Comparison of ENCODE assay signal across 1 cellular context in the genomic region with DNA sequence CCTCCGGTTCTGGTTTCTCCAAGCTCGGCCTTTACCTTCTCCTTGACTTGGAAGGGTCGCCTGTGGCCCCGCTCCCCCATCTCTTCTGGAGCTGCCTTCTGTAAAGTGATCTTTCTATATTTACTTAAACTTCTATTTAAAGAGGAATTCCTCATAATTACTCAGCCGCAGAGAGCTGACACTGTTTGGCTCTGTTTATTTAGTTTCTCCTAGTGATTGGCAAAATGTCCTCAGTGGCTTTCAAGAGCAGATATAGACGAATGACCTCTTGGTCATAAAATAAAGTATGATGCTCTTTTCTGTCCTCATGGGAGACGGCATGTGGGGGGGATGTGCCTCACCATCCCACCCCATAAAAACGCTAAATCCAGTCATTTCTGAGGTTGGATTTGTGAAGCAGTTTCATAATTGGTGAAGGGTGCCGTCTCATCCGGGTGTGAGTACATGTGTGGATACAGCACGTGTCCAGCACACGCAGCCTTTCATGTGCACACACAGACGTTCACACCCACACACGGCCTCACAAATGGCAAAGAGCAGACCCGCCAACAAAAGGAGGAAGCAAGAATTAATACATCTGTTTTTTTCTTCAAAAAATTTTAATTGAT.
TF ChIP-seq lines count a peak whose summit lies in the region.

No MANE protein-coding gene starts in this region.

TF ChIP-seq in HEK293, 187 proteins besides CTCF, POLR2A, EP300 and RAD21 (continued from another document):
- TF ChIP-seq, protein P1, sequence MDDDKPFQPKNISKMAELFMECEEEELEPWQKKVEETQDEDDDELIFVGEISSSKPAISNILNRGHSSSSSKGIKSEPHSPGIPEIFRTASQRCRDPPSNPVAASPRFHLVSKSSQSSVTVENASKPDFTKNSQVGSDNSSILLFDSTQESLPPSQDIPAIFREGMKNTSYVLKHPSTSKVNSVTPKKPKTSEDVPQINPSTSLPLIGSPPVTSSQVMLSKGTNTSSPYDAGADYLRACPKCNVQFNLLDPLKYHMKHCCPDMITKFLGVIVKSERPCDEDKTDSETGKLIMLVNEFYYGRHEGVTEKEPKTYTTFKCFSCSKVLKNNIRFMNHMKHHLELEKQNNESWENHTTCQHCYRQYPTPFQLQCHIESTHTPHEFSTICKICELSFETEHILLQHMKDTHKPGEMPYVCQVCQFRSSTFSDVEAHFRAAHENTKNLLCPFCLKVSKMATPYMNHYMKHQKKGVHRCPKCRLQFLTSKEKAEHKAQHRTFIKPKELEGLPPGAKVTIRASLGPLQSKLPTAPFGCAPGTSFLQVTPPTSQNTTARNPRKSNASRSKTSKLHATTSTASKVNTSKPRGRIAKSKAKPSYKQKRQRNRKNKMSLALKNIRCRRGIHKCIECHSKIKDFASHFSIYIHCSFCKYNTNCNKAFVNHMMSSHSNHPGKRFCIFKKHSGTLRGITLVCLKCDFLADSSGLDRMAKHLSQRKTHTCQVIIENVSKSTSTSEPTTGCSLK (tag by site-specific recombination; IDR thresholded peaks at IDR 0.05): no peak
- no peak for TF ChIP-seq ZNF560 (tag by site-specific recombination; IDR thresholded peaks at IDR 0.05; ENCODE audit: borderline replicate concordance)
- no peak for TF ChIP-seq KLF16 (tag by site-specific recombination; IDR thresholded peaks at IDR 0.05)
- TF ChIP-seq FEZF1 (tag by site-specific recombination; IDR thresholded peaks at IDR 0.05): peak; percentile 89
- TF ChIP-seq ZEB2 (tag by site-specific recombination; IDR thresholded peaks at IDR 0.05): peak; percentile 62
- no peak for TF ChIP-seq BCL11B (tag by site-specific recombination; IDR thresholded peaks at IDR 0.05; ENCODE audit: low read depth)
- no peak for TF ChIP-seq OVOL3 (tag by site-specific recombination; IDR thresholded peaks at IDR 0.05)
- TF ChIP-seq ZNF10 (tag by site-specific recombination; IDR thresholded peaks at IDR 0.05): 0 out of 2 replicates have a peak, but pooled peaks have one; percentile 26
- TF ChIP-seq ZNF394 (tag by site-specific recombination; IDR thresholded peaks at IDR 0.05; ENCODE audit: borderline replicate concordance): 0 out of 2 replicates have a peak, but pooled peaks have one; percentile 14
- peak; percentile 32; the same call in 1 of the 2 replicates for TF ChIP-seq ZNF843 (tag by site-specific recombination; IDR thresholded peaks at IDR 0.05)
- no peak for TF ChIP-seq ZXDB (tag by site-specific recombination; IDR thresholded peaks at IDR 0.05)
- TF ChIP-seq, protein P2, sequence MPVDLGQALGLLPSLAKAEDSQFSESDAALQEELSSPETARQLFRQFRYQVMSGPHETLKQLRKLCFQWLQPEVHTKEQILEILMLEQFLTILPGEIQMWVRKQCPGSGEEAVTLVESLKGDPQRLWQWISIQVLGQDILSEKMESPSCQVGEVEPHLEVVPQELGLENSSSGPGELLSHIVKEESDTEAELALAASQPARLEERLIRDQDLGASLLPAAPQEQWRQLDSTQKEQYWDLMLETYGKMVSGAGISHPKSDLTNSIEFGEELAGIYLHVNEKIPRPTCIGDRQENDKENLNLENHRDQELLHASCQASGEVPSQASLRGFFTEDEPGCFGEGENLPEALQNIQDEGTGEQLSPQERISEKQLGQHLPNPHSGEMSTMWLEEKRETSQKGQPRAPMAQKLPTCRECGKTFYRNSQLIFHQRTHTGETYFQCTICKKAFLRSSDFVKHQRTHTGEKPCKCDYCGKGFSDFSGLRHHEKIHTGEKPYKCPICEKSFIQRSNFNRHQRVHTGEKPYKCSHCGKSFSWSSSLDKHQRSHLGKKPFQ (tag by site-specific recombination; IDR thresholded peaks at IDR 0.05): peak; percentile 88
- no peak for TF ChIP-seq ZNF514 (tag by site-specific recombination; IDR thresholded peaks at IDR 0.05)
